Comparison of ENCODE assay signal across 19 cellular contexts in the genomic region with DNA sequence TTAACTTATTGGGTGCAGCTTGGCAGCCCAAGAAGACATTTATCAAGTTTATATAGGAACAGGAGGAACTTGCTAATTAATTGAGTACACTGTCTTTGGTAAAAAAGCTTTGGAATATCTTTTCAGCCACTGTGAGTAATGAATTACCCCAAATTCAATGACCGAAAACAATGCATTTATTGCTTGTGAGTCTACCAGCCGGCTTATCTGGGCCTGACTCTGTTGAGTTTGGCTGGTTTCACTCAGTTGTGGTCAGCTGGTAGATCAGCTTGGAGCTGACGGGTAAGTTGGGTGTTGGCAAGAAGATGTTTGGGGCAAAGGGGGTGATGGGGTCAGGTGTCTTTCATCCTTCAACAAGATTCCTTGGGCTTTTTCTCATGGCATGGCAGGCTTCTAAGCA.
DNase-seq lines count a peak whose midpoint lies in the region; ATAC-seq, FAIRE-seq and TF ChIP-seq lines count a peak whose summit lies in the region.
"Had no signal": no experiment of that assay in that cellular context is flagged by ENCODE, and none has a peak within 500 bp of the region (broad histone marks: within the 10 kb centered on the region; RNA-seq: fewer than 3 reads in every experiment).

No MANE protein-coding gene starts in this region.

- no peak for TF ChIP-seq CTCF in GM10266 (IDR thresholded peaks at IDR 0.05; ENCODE audit: control insufficient read depth, insufficient read depth, low read depth, missing control alignments)

- ATAC-seq in HG02885 (IDR thresholded peaks at IDR 0.05; ENCODE audit: poor library complexity, unreplicated experiment) (no peak), GM18870 (IDR thresholded peaks at IDR 0.05; ENCODE audit: unreplicated experiment) (no peak)

- peak; percentile 66 for FAIRE-seq in urothelium cell line (lab: Jason Lieb, UNC)
- FAIRE-seq: GM12892, GM19239, H1 had no signal

- DNase-seq in astrocyte of the hippocampus (ENCODE audit: low read depth, low spot score) (peak; percentile 74), glomerular visceral epithelial cell (ENCODE audit: extremely low spot score) (peak; percentile 20), urothelium cell line (ENCODE audit: low spot score) (no peak), GM10266 (ENCODE audit: extremely low spot score) (no peak)
- DNase-seq: C1 segment of cervical spinal cord; Calu3; CD4-positive, alpha-beta memory T cell; COR-L47; DMS53; DMS79 treated with DMSO at 0.1 percent for 48 hours; GF-D8; GM23248; H7; HCEC 1CT had no signal

Comparison
In these comparisons a context has a peak if more than half of its experiments do, and no peak if none do; other contexts are left out.
1. DNase-seq: peak in astrocyte of the hippocampus (single experiment) and glomerular visceral epithelial cell (single experiment); none in urothelium cell line (single experiment) and GM10266 (single experiment).